25 cellular contexts compared by ENCODE assay signal in the genomic region with DNA sequence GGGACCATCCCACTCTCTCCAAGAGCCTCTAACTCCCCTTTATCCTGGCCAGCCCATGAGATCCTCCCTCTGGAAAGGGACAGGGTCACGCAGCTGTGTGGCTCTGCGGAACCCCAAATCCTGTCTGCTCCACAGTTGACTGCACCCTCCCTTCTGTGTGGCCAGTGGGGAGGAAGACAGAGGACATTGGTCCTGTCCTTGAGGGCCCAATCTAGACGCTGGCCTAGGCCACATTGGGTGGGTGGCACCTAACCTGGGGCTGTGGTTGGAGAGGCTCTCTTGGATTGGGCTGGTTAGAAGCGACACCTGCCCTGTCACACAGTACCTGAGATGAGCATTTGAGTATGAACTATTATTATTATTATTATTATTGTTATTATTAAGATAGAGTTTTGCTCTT. TPM values are rescaled to one million over a fixed set of nuclear protein-coding genes. Genes with fewer than 3 reads are reported as not detected.
"Had no signal": no experiment of that assay in that cellular context is flagged by ENCODE, and none has a peak within 500 bp of the region (broad histone marks: within the 10 kb centered on the region; RNA-seq: fewer than 3 reads in every experiment).

No MANE protein-coding gene starts in this region.

- H3K27ac ChIP-seq: heart right ventricle, hepatocyte, left ventricle myocardium inferior, neutrophil, parathyroid adenoma, right atrium auricular region, right lobe of liver, stomach, testis, thyroid gland, transverse colon, upper lobe of right lung had no signal

- H2AFZ ChIP-seq: hepatocyte, parathyroid adenoma had no signal

- H3K36me3 ChIP-seq: heart right ventricle, left ventricle myocardium inferior, neutrophil, right atrium auricular region, right lobe of liver, stomach, thyroid gland, transverse colon, upper lobe of right lung had no signal

- H3K4me3 ChIP-seq: heart right ventricle, hepatocyte, left ventricle myocardium inferior, right atrium auricular region, right lobe of liver, smooth muscle cell, stomach, testis, thyroid gland, transverse colon, upper lobe of right lung had no signal

- H3K4me1 ChIP-seq: heart right ventricle, left ventricle myocardium inferior, parathyroid adenoma, right atrium auricular region, right lobe of liver, stomach, testis, thyroid gland, transverse colon, upper lobe of right lung had no signal

- H3K27me3 ChIP-seq: hepatocyte, right atrium auricular region, right lobe of liver, testis, thyroid gland, transverse colon, upper lobe of right lung had no signal

- ATAC-seq: heart right ventricle; naive thymus-derived CD8-positive, alpha-beta T cell; stimulated activated naive B cell treated with anti-CD40 and anti-IgM and Interleukin-4, amounts not matched to agents 10 μg/mL and 1 μg/mL and 100 μg/mL, for 72 hours; stimulated activated naive CD8-positive, alpha-beta T cell treated with anti-CD3 and anti-CD28 coated beads, Interleukin-15, Interleukin-2, amounts not matched to agents 100 U/mL and 50 U/mL, for 24 hours; upper lobe of right lung had no signal

- FAIRE-seq: urothelium cell line had no signal

- H3K4me2 ChIP-seq: hepatocyte had no signal

- H3K9ac ChIP-seq: parathyroid adenoma had no signal

- DNase-seq: heart right ventricle; left ventricle myocardium inferior; naive thymus-derived CD8-positive, alpha-beta T cell; occipital lobe; right lobe of liver; stimulated activated CD4-positive, alpha-beta T cell treated with anti-CD3 and anti-CD28 coated beads, Interleukin-12 subunit alpha, Interleukin-12 subunit beta, amount 100 ng/mL, for 4 hours; stimulated activated CD4-positive, alpha-beta T cell treated with anti-CD3 and anti-CD28 coated beads, Interleukin-15, amount 100 ng/mL, for 24 hours; stimulated activated CD4-positive, alpha-beta T cell treated with anti-CD3 and anti-CD28 coated beads, Interleukin-2, amount 100 ng/mL, for 24 hours; stimulated activated CD4-positive, alpha-beta T cell treated with anti-CD3 and anti-CD28 coated beads, Interleukin-4, amount 100 ng/mL, for 1 hour; stimulated activated naive B cell treated with anti-CD40 and anti-IgM and Interleukin-4, amounts not matched to agents 10 μg/mL and 1 μg/mL and 100 μg/mL, for 72 hours; stimulated activated naive CD8-positive, alpha-beta T cell treated with anti-CD3 and anti-CD28 coated beads, Interleukin-15, Interleukin-2, amounts not matched to agents 100 U/mL and 50 U/mL, for 24 hours; stomach; testis; thyroid gland; transverse colon; upper lobe of right lung had no signal

- H3K9me3 ChIP-seq: heart right ventricle, left ventricle myocardium inferior, neutrophil, right atrium auricular region, right lobe of liver, stomach, testis, thyroid gland, transverse colon, upper lobe of right lung had no signal

RNA-seq across cellular contexts. Expression of gene NXNL2, which starts 12.6 kb away (rescaled TPM):
- total RNA-seq: heart right ventricle; naive thymus-derived CD8-positive, alpha-beta T cell; neural crest cell; progenitor cell of endocrine pancreas; pulmonary artery endothelial cell; right atrium auricular region; right lobe of liver; stomach; transverse colon; upper lobe of right lung had no signal
- polyA plus RNA-seq: naive thymus-derived CD8-positive, alpha-beta T cell had no signal
